19 cellular contexts compared by ENCODE assay signal in the genomic region with DNA sequence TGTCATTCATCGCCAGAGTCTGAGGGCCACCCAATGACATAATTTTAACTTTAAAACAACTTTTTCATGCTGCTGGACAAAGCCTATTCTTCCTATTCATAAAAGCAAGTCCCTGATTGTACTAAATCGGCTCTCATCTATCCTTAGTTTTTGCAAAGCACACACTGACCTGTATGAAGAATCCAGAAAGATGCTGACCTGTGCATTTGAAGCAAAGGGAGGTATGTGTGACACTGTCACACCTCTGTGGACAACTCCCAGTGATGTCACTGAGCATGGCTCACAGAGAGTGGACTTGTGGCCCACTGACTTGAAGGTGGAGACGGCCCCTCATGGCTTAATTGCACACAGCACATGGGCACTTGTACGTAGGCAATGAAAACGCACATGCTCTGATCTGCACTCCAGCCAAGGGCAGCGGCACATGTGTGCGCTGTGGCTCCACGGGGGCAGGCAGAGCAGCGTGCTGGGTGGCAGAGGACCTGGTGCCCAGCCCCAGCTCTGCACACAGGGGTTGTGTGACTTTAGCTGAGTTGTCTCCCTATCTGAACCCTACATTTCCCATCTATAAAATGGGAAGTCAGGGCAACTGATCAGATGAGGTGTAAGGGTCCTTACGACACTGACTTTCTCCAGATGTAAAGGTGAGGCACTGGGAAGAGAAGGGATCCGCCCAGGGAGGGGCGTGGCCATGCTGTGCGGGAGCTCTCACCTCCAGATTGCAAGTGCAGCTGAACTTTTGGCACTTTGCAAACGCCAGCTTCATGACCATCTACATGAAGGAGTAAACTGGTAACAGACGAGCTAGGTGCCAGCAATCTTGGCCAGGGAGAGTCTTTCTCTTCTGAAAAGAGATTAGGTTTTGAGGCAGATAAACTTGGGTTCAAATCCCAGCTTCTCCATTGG.
"Had no signal": no experiment of that assay in that cellular context is flagged by ENCODE, and none has a peak within 500 bp of the region (broad histone marks: within the 10 kb centered on the region; RNA-seq: fewer than 3 reads in every experiment).

No MANE protein-coding gene starts in this region.

- H3K9me3 Mint-ChIP-seq: activated naive CD4-positive, alpha-beta T cell treated with anti-CD3 and anti-CD28 coated beads for 36 hours; activated T-helper 17 cell treated with anti-CD3 and anti-CD28 coated beads, Interleukin-2, amount 50 U/mL, for 72 hours; memory B cell; naive thymus-derived CD8-positive, alpha-beta T cell had no signal

- H3K27ac Mint-ChIP-seq: activated CD4-positive, alpha-beta T cell treated with anti-CD3 and anti-CD28 coated beads for 36 hours; activated naive CD4-positive, alpha-beta T cell treated with anti-CD3 and anti-CD28 coated beads for 36 hours; activated T-helper 17 cell treated with anti-CD3 and anti-CD28 coated beads, Interleukin-2, amount 50 U/mL, for 72 hours; memory B cell; naive thymus-derived CD8-positive, alpha-beta T cell had no signal

- H2AFZ ChIP-seq: hepatocyte had no signal

- H3K4me3 ChIP-seq: body of pancreas, dorsolateral prefrontal cortex, hepatocyte, ovary, tibial artery had no signal

- H3K36me3 Mint-ChIP-seq: memory B cell; naive thymus-derived CD8-positive, alpha-beta T cell had no signal

- DNase-seq: activated CD4-positive, alpha-beta T cell treated with anti-CD3 and anti-CD28 coated beads for 36 hours; activated CD4-positive, alpha-beta T cell treated with anti-CD3 and anti-CD28 coated beads, Interleukin-2, amount 50 U/mL, for 48 hours; activated naive CD4-positive, alpha-beta T cell treated with anti-CD3 and anti-CD28 coated beads for 36 hours; body of pancreas; foreskin keratinocyte; kidney; left ventricle myocardium superior; naive thymus-derived CD8-positive, alpha-beta T cell; stimulated activated CD4-positive, alpha-beta T cell treated with anti-CD3 and anti-CD28 coated beads, Interleukin-2, amount 100 ng/mL, for 24 hours; stimulated activated naive CD4-positive, alpha-beta T cell treated with Interleukin-2 at 50 U/mL for 16 hours; SW 1271; T-helper 2 cell; WERI-Rb-1 had no signal

- ATAC-seq: activated CD4-positive, alpha-beta T cell treated with anti-CD3 and anti-CD28 coated beads for 36 hours; activated T-helper 17 cell treated with anti-CD3 and anti-CD28 coated beads, Interleukin-2, amount 50 U/mL, for 72 hours; body of pancreas; foreskin keratinocyte; left ventricle myocardium superior; naive thymus-derived CD8-positive, alpha-beta T cell had no signal

- H3K9me3 ChIP-seq: body of pancreas, ovary, tibial artery had no signal

- H3K4me3 Mint-ChIP-seq: activated CD4-positive, alpha-beta T cell treated with anti-CD3 and anti-CD28 coated beads for 36 hours; activated naive CD4-positive, alpha-beta T cell treated with anti-CD3 and anti-CD28 coated beads for 36 hours; activated T-helper 17 cell treated with anti-CD3 and anti-CD28 coated beads, Interleukin-2, amount 50 U/mL, for 72 hours; memory B cell; naive thymus-derived CD8-positive, alpha-beta T cell had no signal

- H3K4me1 Mint-ChIP-seq: activated CD4-positive, alpha-beta T cell treated with anti-CD3 and anti-CD28 coated beads for 36 hours; activated T-helper 17 cell treated with anti-CD3 and anti-CD28 coated beads, Interleukin-2, amount 50 U/mL, for 72 hours; memory B cell; naive thymus-derived CD8-positive, alpha-beta T cell had no signal

- H3K36me3 ChIP-seq: ovary, tibial artery, WERI-Rb-1 had no signal

- H3K79me2 ChIP-seq: hepatocyte had no signal

- H3K27ac ChIP-seq: body of pancreas, dorsolateral prefrontal cortex, foreskin keratinocyte, hepatocyte, ovary, tibial artery, WERI-Rb-1 had no signal

- H3K27me3 ChIP-seq: body of pancreas, dorsolateral prefrontal cortex, foreskin keratinocyte, hepatocyte, ovary had no signal

- H3K4me2 ChIP-seq: hepatocyte had no signal
